ENCODE assay signal across 20 cellular contexts in the genomic region with DNA sequence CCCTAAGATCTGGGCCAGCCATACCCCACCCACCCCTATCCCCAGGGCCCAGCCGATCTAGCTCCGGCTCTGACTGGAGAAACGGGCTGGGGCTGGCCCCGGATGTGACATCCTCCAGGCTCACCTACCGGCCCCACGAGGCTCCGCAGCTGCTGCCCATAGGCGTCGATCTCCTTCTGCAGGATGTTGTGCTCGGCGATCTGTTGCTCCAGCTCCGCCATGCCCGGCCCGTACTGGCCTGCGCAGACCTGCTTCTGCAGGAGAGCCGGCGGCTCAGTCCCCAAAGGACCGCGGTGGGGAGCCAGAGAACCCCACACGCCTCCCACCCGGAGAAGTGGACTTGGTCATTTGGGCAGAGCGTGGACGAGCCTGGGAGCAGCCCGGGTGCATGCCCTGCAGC. TPM values are rescaled to one million over a fixed set of nuclear protein-coding genes. Genes with fewer than 3 reads are reported as not detected.
DNase-seq lines count a peak whose midpoint lies in the region; ATAC-seq lines count a peak whose summit lies in the region.
"Had no signal": no experiment of that assay in that cellular context is flagged by ENCODE, and none has a peak within 500 bp of the region (broad histone marks: within the 10 kb centered on the region; RNA-seq: fewer than 3 reads in every experiment).

No MANE protein-coding gene starts in this region.

- WGBS in neuronal stem cell (ENCODE audit: extremely low coverage in 2 of 2, insufficient read length in 2 of 2, insufficient replicate concordance in 1 of 2), 2 donors = no CpG with 5 or more reads among the region's 24 CpGs

- no peak overlapping the region for H3K4ac ChIP-seq in neuronal stem cell (ENCODE audit: low read length)

- no peak overlapping the region for H2BK12ac ChIP-seq in neuronal stem cell (ENCODE audit: low read length)

- H3K4me2 ChIP-seq in neuronal stem cell (ENCODE audit: insufficient read depth, low read length, poor library complexity, severe bottlenecking) = no peak overlapping the region
- H3K4me2 ChIP-seq: A549 had no signal

- H3K27ac ChIP-seq in KOPT-K1 (ENCODE audit: low read depth, low read length, poor library complexity, severe bottlenecking) = peak overlapping the region; percentile 23
- no peak overlapping the region for H3K27ac ChIP-seq in neuronal stem cell (replicated peaks; ENCODE audit: low read length)
- H3K27ac ChIP-seq: 22Rv1, A549, C4-2B, HL-60 had no signal

- H3K18ac ChIP-seq in neuronal stem cell (ENCODE audit: low read length) = no peak overlapping the region

- H3K79me1 ChIP-seq in neuronal stem cell (ENCODE audit: low read depth, low read length) = peaks cover 2% of the 10 kb centered on the region

- H3K4me3 ChIP-seq in neuronal stem cell (ENCODE audit: low read length in 2 of 2) = no peak overlapping the region
- H3K4me3 ChIP-seq in HAP-1 = no peak overlapping the region
- H3K4me3 ChIP-seq: A549 had no signal

- no peak overlapping the region for H3K27ac Mint-ChIP-seq in T-helper 2 cell treated with Interferon-gamma antibody and Interleukin-4, amounts not matched to agents 5 μg/mL and 100 μg/mL, for 36 hours
- H3K27ac Mint-ChIP-seq: CD4-positive, alpha-beta T cell had no signal

- no peaks in the 10 kb centered on the region for H3K9me3 Mint-ChIP-seq in T-helper 2 cell treated with Interferon-gamma antibody and Interleukin-4, amounts not matched to agents 5 μg/mL and 100 μg/mL, for 36 hours
- H3K9me3 Mint-ChIP-seq: CD4-positive, alpha-beta T cell had no signal

- no peak overlapping the region for H2AK5ac ChIP-seq in neuronal stem cell (ENCODE audit: low read depth, low read length)

- H3K23ac ChIP-seq in neuronal stem cell (ENCODE audit: low read depth, low read length, poor library complexity) = peak overlapping the region; percentile 55

- no peaks in the 10 kb centered on the region for H3K4me1 Mint-ChIP-seq in T-helper 2 cell treated with Interferon-gamma antibody and Interleukin-4, amounts not matched to agents 5 μg/mL and 100 μg/mL, for 36 hours (ENCODE audit: low read depth)

- DNase-seq in NCI-H1417 (lab: John Stamatoyannopoulos, UW) = peak in 2 of 3 experiments; percentile 19 to 39
- DNase-seq in NCI-H1417 treated with DMSO at 0.1 percent for 48 hours (lab: John Stamatoyannopoulos, UW) = no peak
- DNase-seq in SK-N-DZ (ENCODE audit: low spot score) = peak; percentile 68
- DNase-seq in neuronal stem cell (ENCODE audit: low spot score) = no peak
- no peak for DNase-seq in HAP-1 (ENCODE audit: low spot score in 2 of 2)
- DNase-seq in T-helper 2 cell treated with Interferon-gamma antibody and Interleukin-4, amounts not matched to agents 5 μg/mL and 100 μg/mL, for 36 hours (ENCODE audit: low spot score) = no peak
- DNase-seq: AML-193; Caco-2; CD4-positive, alpha-beta T cell; DMS79 treated with DMSO at 0.1 percent for 48 hours; GF-D8; HCEC 1CT; IMR-90 had no signal

- no peak overlapping the region for H3K14ac ChIP-seq in neuronal stem cell (ENCODE audit: low read length)

- no peak overlapping the region for H3K9ac ChIP-seq in neuronal stem cell (ENCODE audit: low read depth, low read length, poor library complexity)

- ATAC-seq in HG03108 (IDR thresholded peaks at IDR 0.05; ENCODE audit: unreplicated experiment) = no peak
- ATAC-seq: A549 had no signal

- no peaks in the 10 kb centered on the region for H3K36me3 Mint-ChIP-seq in T-helper 2 cell treated with Interferon-gamma antibody and Interleukin-4, amounts not matched to agents 5 μg/mL and 100 μg/mL, for 36 hours (ENCODE audit: low read depth)

- H4K8ac ChIP-seq in neuronal stem cell (ENCODE audit: low read depth, low read length) = no peak overlapping the region

- peaks cover 0 to 47% (median 0%) of the 10 kb centered on the region in 3 experiments for H3K27me3 ChIP-seq in neuronal stem cell (ENCODE audit: control insufficient read depth in 3 of 3, insufficient read depth in 3 of 3, low read depth in 1 of 3, low read length in 3 of 3)
- H3K27me3 ChIP-seq in HAP-1 (ENCODE audit: low read depth) = no peaks in the 10 kb centered on the region

- H2BK15ac ChIP-seq in neuronal stem cell (ENCODE audit: low read length) = no peak overlapping the region

- in situ Hi-C loops in HAP-1 (cut with MboI; ENCODE audit: low sequenced_read_pairs) = no loop called here

- H3K9me3 ChIP-seq in KOPT-K1 (ENCODE audit: insufficient read depth, low read length, poor library complexity, severe bottlenecking) (no peaks in the 10 kb centered on the region), neuronal stem cell (replicated peaks in 1 of 2; ENCODE audit: control insufficient read depth in 2 of 2, insufficient read depth in 1 of 2, low read depth in 1 of 2, low read length in 2 of 2) (no peaks in the 10 kb centered on the region), HAP-1 (no peaks in the 10 kb centered on the region)
- H3K9me3 ChIP-seq: A549, Caco-2 had no signal

- H3K36me3 ChIP-seq in KOPT-K1 (ENCODE audit: insufficient read depth, low read length) (peaks cover 56% of the 10 kb centered on the region; the same call in 1 of the 2 replicates), neuronal stem cell (replicated peaks in 1 of 2; ENCODE audit: control insufficient read depth in 2 of 2, insufficient read depth in 2 of 2, low read length in 2 of 2) (no peaks in the 10 kb centered on the region), HAP-1 (replicated peaks) (no peaks in the 10 kb centered on the region)

- H3K4me1 ChIP-seq in neuronal stem cell (ENCODE audit: control insufficient read depth in 2 of 2, insufficient read depth in 1 of 2, low read depth in 1 of 2, low read length in 2 of 2) (no peaks in the 10 kb centered on the region), HAP-1 (no peaks in the 10 kb centered on the region)
- H3K4me1 ChIP-seq: Caco-2 had no signal

- no peak overlapping the region for H3K4me3 Mint-ChIP-seq in T-helper 2 cell treated with Interferon-gamma antibody and Interleukin-4, amounts not matched to agents 5 μg/mL and 100 μg/mL, for 36 hours
- H3K4me3 Mint-ChIP-seq: CD4-positive, alpha-beta T cell had no signal

- H2BK120ac ChIP-seq in neuronal stem cell (ENCODE audit: low read depth, low read length) = no peak overlapping the region

- H2BK5ac ChIP-seq in neuronal stem cell (ENCODE audit: low read length) = no peak overlapping the region

- H2AFZ ChIP-seq in neuronal stem cell (ENCODE audit: low read length) = no peak overlapping the region

- no peak overlapping the region for H4K91ac ChIP-seq in neuronal stem cell (ENCODE audit: low read depth, low read length, poor library complexity)

- H3K27me3 Mint-ChIP-seq in T-helper 2 cell treated with Interferon-gamma antibody and Interleukin-4, amounts not matched to agents 5 μg/mL and 100 μg/mL, for 36 hours (ENCODE audit: low read depth) = no peaks in the 10 kb centered on the region
- H3K27me3 Mint-ChIP-seq: CD4-positive, alpha-beta T cell had no signal

RNA-seq across cellular contexts. Expression of gene EVPL, which starts 4.8 kb away (rescaled TPM):
- 0.95 and 1.2 TPM in 2 replicates for polyA plus RNA-seq in SK-N-DZ (2014; cell fraction: cytosol; rRNA removed)
- polyA plus RNA-seq in SK-N-DZ (2014; cell fraction: nucleus; rRNA removed) = 2.9 and 3.9 TPM in 2 replicates
- not detected for polyA plus RNA-seq in neuronal stem cell (2013, experiment 1 of 2)
- not detected for polyA plus RNA-seq in neuronal stem cell (2013, experiment 2 of 2)
- polyA plus RNA-seq: BJ, IMR-90 had no signal

RNA-seq across cellular contexts. Expression of gene CDK3, which starts 21.6 kb away (rescaled TPM):
- polyA plus RNA-seq in SK-N-DZ (2014; cell fraction: cytosol; rRNA removed) = 14.5 and 15.1 TPM in 2 replicates
- 83.9 and 88.1 TPM in 2 replicates for polyA plus RNA-seq in SK-N-DZ (2014; cell fraction: nucleus; rRNA removed)
- 5.4 TPM for polyA plus RNA-seq in neuronal stem cell (2013, experiment 1 of 2)
- polyA plus RNA-seq in neuronal stem cell (2013, experiment 2 of 2) = 5.3 TPM

RNA-seq across cellular contexts. Expression of gene TEN1, which starts 43.2 kb away (rescaled TPM):
- 12.9 and 21.2 TPM in 2 replicates for polyA plus RNA-seq in SK-N-DZ (2014; cell fraction: cytosol; rRNA removed)
- polyA plus RNA-seq in SK-N-DZ (2014; cell fraction: nucleus; rRNA removed) = 53.0 and 79.6 TPM in 2 replicates
- polyA plus RNA-seq in neuronal stem cell (2013, experiment 1 of 2) = 8.7 TPM
- 8.1 TPM for polyA plus RNA-seq in neuronal stem cell (2013, experiment 2 of 2)

RNA-seq across cellular contexts. Expression of gene ACOX1, which starts 43.3 kb away (rescaled TPM):
- polyA plus RNA-seq in SK-N-DZ (2014; cell fraction: cytosol; rRNA removed) = 17.6 and 21.7 TPM in 2 replicates
- 8.5 and 13.7 TPM in 2 replicates for polyA plus RNA-seq in SK-N-DZ (2014; cell fraction: nucleus; rRNA removed)
- 3.1 TPM for polyA plus RNA-seq in neuronal stem cell (2013, experiment 1 of 2)
- polyA plus RNA-seq in neuronal stem cell (2013, experiment 2 of 2) = 3.0 TPM

RNA-seq across cellular contexts. Expression of gene SRP68, which starts 50.0 kb away (rescaled TPM):
- polyA plus RNA-seq in SK-N-DZ (2014; cell fraction: cytosol; rRNA removed) = 31.3 and 32.5 TPM in 2 replicates
- polyA plus RNA-seq in SK-N-DZ (2014; cell fraction: nucleus; rRNA removed) = 29.9 and 44.1 TPM in 2 replicates
- 51.0 TPM for polyA plus RNA-seq in neuronal stem cell (2013, experiment 1 of 2)
- polyA plus RNA-seq in neuronal stem cell (2013, experiment 2 of 2) = 51.5 TPM

Comparison
In these comparisons a context has a peak if more than half of its experiments do, and no peak if none do; other contexts are left out.
1. DNase-seq: peak in NCI-H1417 (2 of 3) and SK-N-DZ (single experiment); none in NCI-H1417 treated with DMSO at 0.1 percent for 48 hours (single experiment), neuronal stem cell (single experiment), HAP-1 (0 of 2) and T-helper 2 cell treated with Interferon-gamma antibody and Interleukin-4, amounts not matched to agents 5 μg/mL and 100 μg/mL, for 36 hours (single experiment).